In the genomic region with DNA sequence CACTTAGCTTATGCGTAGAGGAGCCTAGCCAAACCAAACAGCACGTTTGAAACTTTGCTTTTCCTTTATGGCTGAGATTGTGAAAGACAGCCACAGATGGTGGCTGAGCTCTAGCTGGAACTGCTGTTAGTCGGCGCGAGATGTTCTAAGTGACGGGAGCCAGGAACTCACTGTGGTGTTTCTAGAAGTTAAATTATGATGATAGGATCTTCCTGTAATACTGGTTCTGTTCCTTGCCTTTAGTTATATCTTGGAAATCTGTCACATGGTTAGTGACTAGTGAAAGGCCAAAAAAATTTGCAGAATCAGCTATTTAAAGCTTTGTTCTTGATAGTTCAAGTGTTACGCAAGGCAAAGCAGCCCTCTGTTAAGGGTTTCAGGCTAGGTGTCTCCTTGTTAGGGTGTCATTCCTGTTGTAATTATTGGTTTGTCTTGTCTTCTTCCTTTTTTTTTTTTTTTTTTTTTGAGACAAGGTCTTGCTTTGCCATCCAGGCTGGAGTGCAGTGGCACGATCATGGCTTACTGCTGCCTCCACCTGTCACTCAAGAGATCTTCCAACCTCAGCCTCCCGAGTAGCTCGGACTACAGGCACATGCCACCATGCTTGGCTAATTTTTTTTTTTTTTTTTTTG, we compare ENCODE assay signal across 10 cellular contexts. TPM values are rescaled to one million over a fixed set of nuclear protein-coding genes. Genes with fewer than 3 reads are reported as not detected.
DNase-seq lines count a peak whose midpoint lies in the region; ATAC-seq and TF ChIP-seq lines count a peak whose summit lies in the region.
"Had no signal": no experiment of that assay in that cellular context is flagged by ENCODE, and none has a peak within 500 bp of the region (broad histone marks: within the 10 kb centered on the region; RNA-seq: fewer than 3 reads in every experiment).

No MANE protein-coding gene starts in this region.

- no peak for DNase-seq in CD14-positive monocyte (ENCODE audit: low spot score)
- peak; percentile 40 for DNase-seq in OCI-M1 (lab: John Stamatoyannopoulos, UW)
- DNase-seq in esophagus squamous epithelium (lab: John Stamatoyannopoulos, UW) = no peak
- DNase-seq: NCI-H1417 had no signal

- peak overlapping the region; percentile 54 for H3K4me2 ChIP-seq in parathyroid adenoma (ENCODE audit: low read length)

- peak overlapping the region; percentile 27 for H2AFZ ChIP-seq in parathyroid adenoma

- peaks cover 79% of the 10 kb centered on the region for H3K4me1 Mint-ChIP-seq in CD14-positive monocyte

- no peaks in the 10 kb centered on the region for H3K36me3 Mint-ChIP-seq in CD14-positive monocyte

- H3K9ac ChIP-seq in parathyroid adenoma = no peak overlapping the region

- peak overlapping the region in 2 of 4 donors; percentile 4 to 43 for H3K4me3 ChIP-seq in esophagus squamous epithelium
- H3K4me3 ChIP-seq in parathyroid adenoma (ENCODE audit: low read depth, low read length) = peak overlapping the region; percentile 19

- peak overlapping the region; percentile 9 to 83 (median 74) for H3K27ac Mint-ChIP-seq in CD14-positive monocyte
- H3K27ac Mint-ChIP-seq: T-helper 2 cell treated with Interferon-gamma antibody and Interleukin-4, amounts not matched to agents 5 μg/mL and 100 μg/mL, for 36 hours had no signal

- peaks cover 28 to 78% (median 29%) of the 10 kb centered on the region in 3 donors for H3K4me1 ChIP-seq in esophagus squamous epithelium
- H3K4me1 ChIP-seq in parathyroid adenoma = no peaks in the 10 kb centered on the region

- H3K4me3 Mint-ChIP-seq in CD14-positive monocyte = peak overlapping the region; percentile 54 to 78
- H3K4me3 Mint-ChIP-seq: T-helper 2 cell treated with Interferon-gamma antibody and Interleukin-4, amounts not matched to agents 5 μg/mL and 100 μg/mL, for 36 hours had no signal

- ATAC-seq in GM21515 (IDR thresholded peaks at IDR 0.05; ENCODE audit: unreplicated experiment) (no peak), GM19455 (IDR thresholded peaks at IDR 0.05; ENCODE audit: unreplicated experiment) (no peak), GM19397 (IDR thresholded peaks at IDR 0.05; ENCODE audit: unreplicated experiment) (no peak), GM21786 (IDR thresholded peaks at IDR 0.05; ENCODE audit: unreplicated experiment) (no peak)

- peaks cover 0 to 6% (median 0%) of the 10 kb centered on the region in 3 donors for H3K27me3 Mint-ChIP-seq in CD14-positive monocyte (ENCODE audit: low read depth in 3 of 3)

- peaks cover 0 to 3% (median 0%) of the 10 kb centered on the region in 7 donors for H3K9me3 Mint-ChIP-seq in CD14-positive monocyte
- H3K9me3 Mint-ChIP-seq: T-helper 2 cell treated with Interferon-gamma antibody and Interleukin-4, amounts not matched to agents 5 μg/mL and 100 μg/mL, for 36 hours had no signal

- TF ChIP-seq CTCF in CD14-positive monocyte (IDR thresholded peaks at IDR 0.05) (no peak), esophagus squamous epithelium (IDR thresholded peaks at IDR 0.05) (no peak), parathyroid adenoma (IDR thresholded peaks at IDR 0.05) (no peak)

- H3K36me3 ChIP-seq in esophagus squamous epithelium (no peaks in the 10 kb centered on the region), parathyroid adenoma (ENCODE audit: control insufficient read depth, insufficient read depth, low read length) (no peaks in the 10 kb centered on the region)

- no peaks in the 10 kb centered on the region for H3K9me3 ChIP-seq in esophagus squamous epithelium
- H3K9me3 ChIP-seq in parathyroid adenoma (ENCODE audit: control insufficient read depth, low read length) = no peaks in the 10 kb centered on the region

- intact Hi-C loops in CD14-positive monocyte (cut with micrococcal nuclease) (no loop called here), esophagus squamous epithelium (cut with DNase I) (no loop called here)

- TF ChIP-seq POLR2A in esophagus squamous epithelium (IDR thresholded peaks at IDR 0.05) = no peak

- H3K79me2 ChIP-seq in parathyroid adenoma = no peaks in the 10 kb centered on the region

- H3K27ac ChIP-seq in esophagus squamous epithelium = peak overlapping the region; percentile 64 to 80 (median 74)
- peak overlapping the region; percentile 53 for H3K27ac ChIP-seq in parathyroid adenoma

- 37 to 39% methylated on average over 10 of the region's 10 CpGs for WGBS in esophagus squamous epithelium, 2 donors

- H3K27me3 ChIP-seq in esophagus squamous epithelium (no peaks in the 10 kb centered on the region), parathyroid adenoma (ENCODE audit: control insufficient read depth, insufficient read depth, low read length) (no peaks in the 10 kb centered on the region)

RNA-seq across cellular contexts. Expression of gene AK4, which starts 22.6 kb away (rescaled TPM):
- 1 to 10 TPM; 6.7 to 9.9 TPM for polyA plus RNA-seq in CD14-positive monocyte
- total RNA-seq in esophagus squamous epithelium = 10 to 100 TPM; 32.2 to 46.3 (median 39.6) TPM
